1 cellular context compared by ENCODE assay signal in the genomic region with DNA sequence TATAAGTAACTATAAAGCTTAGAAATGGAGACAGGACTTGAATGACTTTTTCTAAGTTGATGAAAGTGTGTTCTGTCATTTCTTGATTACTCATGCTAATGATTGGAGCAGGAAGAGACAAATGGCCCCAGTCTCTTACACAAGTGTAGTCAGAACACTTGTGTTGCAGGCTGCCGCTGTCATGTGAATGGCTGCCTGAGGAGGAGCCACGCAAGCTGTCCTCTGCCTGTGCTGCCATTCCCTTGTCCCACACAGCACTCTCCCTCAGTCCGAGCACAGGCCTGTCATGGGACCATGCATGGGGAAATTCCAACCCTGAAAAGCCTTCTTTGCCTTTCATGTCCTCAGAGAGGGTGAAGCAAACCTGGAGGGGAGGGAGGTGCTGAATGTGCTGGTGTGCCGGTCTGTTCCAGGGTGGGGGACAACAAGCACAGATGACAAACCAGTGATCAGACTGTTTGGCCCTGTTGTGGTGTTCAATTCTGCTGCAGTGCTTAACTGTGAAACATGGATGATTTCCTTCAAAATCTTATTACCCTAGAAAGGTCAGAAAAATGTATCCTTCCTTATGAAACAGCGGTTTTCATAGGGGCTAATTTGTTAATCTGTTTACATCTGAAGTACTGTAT.
TF ChIP-seq lines count a peak whose summit lies in the region.

No MANE protein-coding gene starts in this region.

TF ChIP-seq in HEK293, 187 proteins besides CTCF, POLR2A, EP300 and RAD21 (continued from another document):
- peak; percentile 69 for TF ChIP-seq PRDM10 (tag by site-specific recombination; IDR thresholded peaks at IDR 0.05)
- no peak for TF ChIP-seq ZNF664 (tag by site-specific recombination; IDR thresholded peaks at IDR 0.05)
